In the genomic region with DNA sequence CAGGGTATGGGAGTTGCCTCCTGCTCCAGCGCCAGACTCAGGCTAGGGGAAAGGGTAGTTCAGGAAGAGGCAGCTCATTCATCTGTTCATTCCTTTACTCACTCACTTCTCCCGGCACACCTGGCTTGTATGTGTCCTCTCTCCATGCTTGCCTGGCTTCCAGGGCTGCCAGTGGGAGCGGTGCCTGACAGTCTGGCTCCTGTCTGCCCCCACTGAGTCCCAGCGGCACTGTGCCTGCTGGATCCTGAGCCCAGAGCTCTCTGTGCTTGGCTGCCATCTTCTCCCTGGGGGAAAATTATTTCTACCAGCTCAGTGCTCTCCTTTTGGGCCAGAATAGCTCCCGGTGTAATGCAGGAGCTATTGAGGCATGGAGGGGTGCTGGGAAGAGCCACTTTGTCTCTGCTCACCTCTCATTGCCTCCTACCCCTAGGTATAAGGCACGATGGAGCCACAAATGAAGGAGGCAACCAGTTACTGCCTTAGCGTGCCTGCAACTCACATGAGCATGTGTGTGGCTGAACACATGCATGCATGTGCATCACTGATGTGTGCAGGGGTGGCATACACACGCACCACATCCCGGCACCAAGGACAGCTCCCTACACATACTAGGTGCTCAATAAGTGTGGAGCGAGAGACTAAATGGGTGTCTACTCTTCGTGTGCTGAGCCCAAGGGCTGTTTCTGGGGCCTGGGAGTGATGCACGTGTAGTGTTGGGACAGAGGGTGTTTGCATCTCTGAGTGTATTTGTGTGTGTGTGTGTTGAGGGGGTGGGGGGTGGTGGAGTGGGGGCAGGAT, we compare ENCODE assay signal across 3 cellular contexts.
TF ChIP-seq lines count a peak whose summit lies in the region.

No MANE protein-coding gene starts in this region.

TF ChIP-seq in SK-N-SH, 30 proteins besides CTCF, POLR2A, EP300 and RAD21 (continued from another document):
- TF ChIP-seq, protein P1, sequence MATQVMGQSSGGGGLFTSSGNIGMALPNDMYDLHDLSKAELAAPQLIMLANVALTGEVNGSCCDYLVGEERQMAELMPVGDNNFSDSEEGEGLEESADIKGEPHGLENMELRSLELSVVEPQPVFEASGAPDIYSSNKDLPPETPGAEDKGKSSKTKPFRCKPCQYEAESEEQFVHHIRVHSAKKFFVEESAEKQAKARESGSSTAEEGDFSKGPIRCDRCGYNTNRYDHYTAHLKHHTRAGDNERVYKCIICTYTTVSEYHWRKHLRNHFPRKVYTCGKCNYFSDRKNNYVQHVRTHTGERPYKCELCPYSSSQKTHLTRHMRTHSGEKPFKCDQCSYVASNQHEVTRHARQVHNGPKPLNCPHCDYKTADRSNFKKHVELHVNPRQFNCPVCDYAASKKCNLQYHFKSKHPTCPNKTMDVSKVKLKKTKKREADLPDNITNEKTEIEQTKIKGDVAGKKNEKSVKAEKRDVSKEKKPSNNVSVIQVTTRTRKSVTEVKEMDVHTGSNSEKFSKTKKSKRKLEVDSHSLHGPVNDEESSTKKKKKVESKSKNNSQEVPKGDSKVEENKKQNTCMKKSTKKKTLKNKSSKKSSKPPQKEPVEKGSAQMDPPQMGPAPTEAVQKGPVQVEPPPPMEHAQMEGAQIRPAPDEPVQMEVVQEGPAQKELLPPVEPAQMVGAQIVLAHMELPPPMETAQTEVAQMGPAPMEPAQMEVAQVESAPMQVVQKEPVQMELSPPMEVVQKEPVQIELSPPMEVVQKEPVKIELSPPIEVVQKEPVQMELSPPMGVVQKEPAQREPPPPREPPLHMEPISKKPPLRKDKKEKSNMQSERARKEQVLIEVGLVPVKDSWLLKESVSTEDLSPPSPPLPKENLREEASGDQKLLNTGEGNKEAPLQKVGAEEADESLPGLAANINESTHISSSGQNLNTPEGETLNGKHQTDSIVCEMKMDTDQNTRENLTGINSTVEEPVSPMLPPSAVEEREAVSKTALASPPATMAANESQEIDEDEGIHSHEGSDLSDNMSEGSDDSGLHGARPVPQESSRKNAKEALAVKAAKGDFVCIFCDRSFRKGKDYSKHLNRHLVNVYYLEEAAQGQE (IDR thresholded peaks at IDR 0.05; ENCODE audit: low read depth, low read length), result peak; percentile 78; the same call in 1 of the 2 replicates

TF ChIP-seq in SK-N-SH treated with all-trans-retinoic acid at 6 μM for 48 hours, 23 proteins besides CTCF, POLR2A, EP300 and RAD21 (continued from another document):
- TF ChIP-seq BACH2 (CRISPR knock-in tag; IDR thresholded peaks at IDR 0.05; ENCODE audit: borderline replicate concordance) (no peak), SNAI2 (CRISPR knock-in tag; IDR thresholded peaks at IDR 0.05) (no peak), ESRRG (CRISPR knock-in tag; IDR thresholded peaks at IDR 0.05) (no peak), PPARA (CRISPR knock-in tag; IDR thresholded peaks at IDR 0.05; ENCODE audit: borderline replicate concordance) (no peak), ZFP3 (CRISPR knock-in tag; IDR thresholded peaks at IDR 0.05) (no peak), TOX (CRISPR knock-in tag; IDR thresholded peaks at IDR 0.05; ENCODE audit: borderline replicate concordance) (no peak)

TF ChIP-seq in HEK293, 187 proteins besides CTCF, POLR2A, EP300 and RAD21:
- TF ChIP-seq ZNF664 (tag by site-specific recombination; IDR thresholded peaks at IDR 0.05) (0 out of 2 replicates have a peak, but pooled peaks have one; percentile 52), ZNF624 (tag by site-specific recombination; IDR thresholded peaks at IDR 0.05) (no peak)
- TF ChIP-seq, protein P1 (tag by site-specific recombination; IDR thresholded peaks at IDR 0.05), result peak; percentile 92
- TF ChIP-seq, protein P2, sequence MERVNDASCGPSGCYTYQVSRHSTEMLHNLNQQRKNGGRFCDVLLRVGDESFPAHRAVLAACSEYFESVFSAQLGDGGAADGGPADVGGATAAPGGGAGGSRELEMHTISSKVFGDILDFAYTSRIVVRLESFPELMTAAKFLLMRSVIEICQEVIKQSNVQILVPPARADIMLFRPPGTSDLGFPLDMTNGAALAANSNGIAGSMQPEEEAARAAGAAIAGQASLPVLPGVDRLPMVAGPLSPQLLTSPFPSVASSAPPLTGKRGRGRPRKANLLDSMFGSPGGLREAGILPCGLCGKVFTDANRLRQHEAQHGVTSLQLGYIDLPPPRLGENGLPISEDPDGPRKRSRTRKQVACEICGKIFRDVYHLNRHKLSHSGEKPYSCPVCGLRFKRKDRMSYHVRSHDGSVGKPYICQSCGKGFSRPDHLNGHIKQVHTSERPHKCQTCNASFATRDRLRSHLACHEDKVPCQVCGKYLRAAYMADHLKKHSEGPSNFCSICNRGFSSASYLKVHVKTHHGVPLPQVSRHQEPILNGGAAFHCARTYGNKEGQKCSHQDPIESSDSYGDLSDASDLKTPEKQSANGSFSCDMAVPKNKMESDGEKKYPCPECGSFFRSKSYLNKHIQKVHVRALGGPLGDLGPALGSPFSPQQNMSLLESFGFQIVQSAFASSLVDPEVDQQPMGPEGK (tag by site-specific recombination; IDR thresholded peaks at IDR 0.05), result no peak
TF ChIP-seq in HEK293: peak in this region for 2.
